In the genomic region with DNA sequence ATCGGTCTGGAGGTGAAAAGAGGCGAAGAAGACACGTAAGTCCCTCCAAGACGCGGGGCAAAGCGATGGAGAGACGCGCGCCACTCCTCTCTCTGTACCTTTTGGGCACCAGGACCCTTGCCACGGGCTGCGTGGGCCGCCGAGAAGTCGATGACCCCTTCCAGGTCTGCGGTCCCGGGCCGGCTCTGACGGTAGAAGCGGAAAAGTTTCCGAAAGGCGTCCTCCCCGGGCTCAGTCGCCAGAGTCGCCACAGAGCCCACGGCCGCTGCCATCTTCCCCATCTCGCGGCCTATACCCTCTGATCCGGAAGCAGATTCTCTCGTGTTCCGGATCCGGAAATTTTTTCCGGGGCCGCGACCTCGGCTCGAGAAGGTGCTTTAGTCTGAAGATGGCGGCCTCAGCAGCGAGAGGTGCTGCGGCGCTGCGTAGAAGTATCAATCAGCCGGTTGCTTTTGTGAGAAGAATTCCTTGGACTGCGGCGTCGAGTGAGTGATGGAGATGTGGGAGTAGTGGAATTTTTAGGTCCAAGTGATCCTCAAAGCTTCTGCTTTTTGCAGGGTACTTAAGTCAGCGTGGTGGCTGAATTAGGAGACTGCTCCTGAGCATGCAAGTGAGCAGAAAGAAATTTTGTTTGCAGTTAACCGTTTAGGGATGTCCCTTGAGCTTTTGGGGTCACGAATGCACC, we compare ENCODE assay signal across 8 cellular contexts. TPM values are rescaled to one million over a fixed set of nuclear protein-coding genes. Genes with fewer than 3 reads are reported as not detected.
DNase-seq lines count a peak whose midpoint lies in the region; ATAC-seq lines count a peak whose summit lies in the region.

A gene with protein sequence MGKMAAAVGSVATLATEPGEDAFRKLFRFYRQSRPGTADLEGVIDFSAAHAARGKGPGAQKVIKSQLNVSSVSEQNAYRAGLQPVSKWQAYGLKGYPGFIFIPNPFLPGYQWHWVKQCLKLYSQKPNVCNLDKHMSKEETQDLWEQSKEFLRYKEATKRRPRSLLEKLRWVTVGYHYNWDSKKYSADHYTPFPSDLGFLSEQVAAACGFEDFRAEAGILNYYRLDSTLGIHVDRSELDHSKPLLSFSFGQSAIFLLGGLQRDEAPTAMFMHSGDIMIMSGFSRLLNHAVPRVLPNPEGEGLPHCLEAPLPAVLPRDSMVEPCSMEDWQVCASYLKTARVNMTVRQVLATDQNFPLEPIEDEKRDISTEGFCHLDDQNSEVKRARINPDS (minus strand): TSS at position 300 of the 685 bp plus-strand sequence. CDS start 19 bp downstream, at position 281.
A gene (plus strand): TSS at position 380 of the 685 bp plus-strand sequence. CDS start 9 bp downstream, at position 389.

- H3K9me3 ChIP-seq in iPS-15b (ENCODE audit: control insufficient read depth, insufficient read depth, low read length) (no peaks in the 10 kb centered on the region), skeletal muscle satellite cell (replicated peaks; ENCODE audit: low read length) (no peaks in the 10 kb centered on the region)

- H3K36me3 ChIP-seq in iPS-15b (ENCODE audit: control insufficient read depth, insufficient read depth, low read length) = peaks cover 17% of the 10 kb centered on the region
- peaks cover 23% of the 10 kb centered on the region for H3K36me3 ChIP-seq in skeletal muscle satellite cell (ENCODE audit: insufficient read depth, low read length)

- H3K9ac ChIP-seq in iPS-15b (ENCODE audit: low read depth, low read length) (peak within 1 kb of the TSS; percentile 99), skeletal muscle satellite cell (ENCODE audit: low read depth, low read length) (peak within 1 kb of the TSS; percentile 85)

- H3K4me3 ChIP-seq in iPS-15b (ENCODE audit: low read depth, low read length) (peak within 1 kb of the TSS; percentile 98), skeletal muscle satellite cell (ENCODE audit: low read length) (peak within 1 kb of the TSS; percentile 87)

- peak within 1 kb of the TSS; percentile 90 for H3K4me2 ChIP-seq in skeletal muscle satellite cell (ENCODE audit: low read length)

- H3K27me3 ChIP-seq in iPS-15b (ENCODE audit: control insufficient read depth, insufficient read depth, low read length) (no peaks in the 10 kb centered on the region), skeletal muscle satellite cell (ENCODE audit: control insufficient read depth, insufficient read depth, low read length) (no peaks in the 10 kb centered on the region)

- peak; percentile 65 for DNase-seq in A172 (ENCODE audit: low spot score)
- DNase-seq in NCI-H2107 treated with DMSO at 0.1 percent for 48 hours (lab: John Stamatoyannopoulos, UW; ENCODE audit: unreplicated experiment) = peak; percentile 96
- peak; percentile 83 for DNase-seq in UCSD-AML1 (lab: John Stamatoyannopoulos, UW; ENCODE audit: unreplicated experiment)
- peak; percentile 17 for DNase-seq in brain pericyte (ENCODE audit: low read depth, low spot score)

- peak; percentile 95 for ATAC-seq in GM18858 (IDR thresholded peaks at IDR 0.05; ENCODE audit: unreplicated experiment)
- ATAC-seq in HG03066 (IDR thresholded peaks at IDR 0.05; ENCODE audit: low read depth, unreplicated experiment) = peak; percentile 97

- H3K4me1 ChIP-seq in iPS-15b (ENCODE audit: control insufficient read depth, insufficient read depth, low read length) (peaks cover 3% of the 10 kb centered on the region), skeletal muscle satellite cell (ENCODE audit: control insufficient read depth, insufficient read depth, low read length) (peaks cover 17% of the 10 kb centered on the region)

RNA-seq across cellular contexts. Expression of the first gene that starts in this region (rescaled TPM):
- total RNA-seq in A172 (2014; rRNA removed; shearing (Covaris generic)) = 7.0 and 14.2 TPM in 2 replicates
- 9.4 and 10.3 TPM in 2 replicates for total RNA-seq in skeletal muscle satellite cell (2012; rRNA removed)

RNA-seq across cellular contexts. Expression of the second gene that starts in this region (rescaled TPM):
- 382 and 479 TPM in 2 replicates for total RNA-seq in A172 (2014; rRNA removed; shearing (Covaris generic))
- total RNA-seq in skeletal muscle satellite cell (2012; rRNA removed) = 295 and 362 TPM in 2 replicates

Comparison
In these comparisons a context has a peak if more than half of its experiments do, and no peak if none do; other contexts are left out.
1. Peak in every context shown above with its lines: DNase-seq, ATAC-seq and H3K4me3 ChIP-seq.
2. DNase-seq: peak in every context shown above with its lines; median percentile 96 in NCI-H2107 treated with DMSO at 0.1 percent for 48 hours; 83 in UCSD-AML1; 65 in A172; 17 in brain pericyte.